Comparison of ENCODE assay signal across 15 cellular contexts in the genomic region with DNA sequence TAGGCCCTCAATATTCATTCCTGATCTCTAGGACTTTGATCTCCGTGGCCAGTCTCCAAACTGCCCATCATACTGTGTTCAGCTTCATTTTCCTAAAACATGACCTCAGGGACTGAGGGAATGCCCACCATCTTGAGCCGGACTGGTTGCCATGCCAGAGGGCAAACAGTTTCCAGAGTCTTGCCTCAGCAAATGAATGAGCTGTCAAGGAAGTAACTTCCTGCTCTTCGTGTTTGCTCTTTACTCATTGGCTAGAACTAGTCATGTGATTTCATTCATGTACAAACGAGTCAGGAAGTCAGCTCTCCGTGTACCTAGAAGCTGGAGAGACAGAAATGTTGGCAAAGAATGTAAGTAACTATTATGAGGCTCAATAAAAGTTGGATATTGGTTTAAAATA. TPM values are rescaled to one million over a fixed set of nuclear protein-coding genes. Genes with fewer than 3 reads are reported as not detected.
A peak's percentile ranks its signal among the peaks of the same experiment; 100 is the strongest.
DNase-seq lines count a peak whose midpoint lies in the region; ATAC-seq and TF ChIP-seq lines count a peak whose summit lies in the region.
"Had no signal": no experiment of that assay in that cellular context is flagged by ENCODE, and none has a peak within 500 bp of the region (broad histone marks: within the 10 kb centered on the region; RNA-seq: fewer than 3 reads in every experiment).

No MANE protein-coding gene starts in this region.

- no peak overlapping the region for H3K27ac Mint-ChIP-seq in activated CD8-positive, alpha-beta memory T cell treated with anti-CD3 and anti-CD28 coated beads, Interleukin-2, amount 10 ng/mL, durations not matched to agents 7 days and 5 days
- H3K27ac Mint-ChIP-seq: activated CD8-positive, alpha-beta T cell treated with anti-CD3 and anti-CD28 coated beads for 36 hours; activated naive CD4-positive, alpha-beta T cell treated with anti-CD3 and anti-CD28 coated beads, Interleukin-2, amount 50 U/mL, for 24 hours had no signal

- CTCF ChIA-PET in activated CD8-positive, alpha-beta memory T cell treated with anti-CD3 and anti-CD28 coated beads, Interleukin-2, amount 10 ng/mL, durations not matched to agents 7 days and 5 days (lab: Charles Lee): no interaction called here

- peak overlapping the region; percentile 40 for H3K4me2 ChIP-seq in Karpas-422 (ENCODE audit: low read depth, low read length, poor library complexity, severe bottlenecking)

- H3K27me3 Mint-ChIP-seq in activated CD8-positive, alpha-beta memory T cell treated with anti-CD3 and anti-CD28 coated beads, Interleukin-2, amount 10 ng/mL, durations not matched to agents 7 days and 5 days: no peaks in the 10 kb centered on the region
- H3K27me3 Mint-ChIP-seq: activated CD8-positive, alpha-beta T cell treated with anti-CD3 and anti-CD28 coated beads for 36 hours; central memory CD8-positive, alpha-beta T cell had no signal

- DNase-seq in NCI-H2081 (lab: John Stamatoyannopoulos, UW): peak; percentile 5 to 6
- no peak for DNase-seq in NCI-H2081 treated with DMSO at 0.1 percent for 48 hours (lab: John Stamatoyannopoulos, UW)
- DNase-seq in Karpas-422: peak; percentile 77
- peak; percentile 91 for DNase-seq in RKO (ENCODE audit: low spot score)
- DNase-seq in fibroblast of the aortic adventitia (ENCODE audit: low read depth): peak; percentile 13
- DNase-seq in effector CD4-positive, alpha-beta T cell: no peak
- no peak for DNase-seq in NCI-H1105 (lab: John Stamatoyannopoulos, UW)
- DNase-seq in activated CD8-positive, alpha-beta memory T cell treated with anti-CD3 and anti-CD28 coated beads, Interleukin-2, amount 10 ng/mL, durations not matched to agents 7 days and 5 days: no peak
- DNase-seq: activated CD8-positive, alpha-beta T cell treated with anti-CD3 and anti-CD28 coated beads for 36 hours; NCI-H1930; tibial artery had no signal

- H3K9me3 Mint-ChIP-seq in activated CD8-positive, alpha-beta memory T cell treated with anti-CD3 and anti-CD28 coated beads, Interleukin-2, amount 10 ng/mL, durations not matched to agents 7 days and 5 days (ENCODE audit: low read depth): peaks cover 7% of the 10 kb centered on the region
- H3K9me3 Mint-ChIP-seq: activated naive CD4-positive, alpha-beta T cell treated with anti-CD3 and anti-CD28 coated beads, Interleukin-2, amount 50 U/mL, for 24 hours; central memory CD8-positive, alpha-beta T cell had no signal

- H3K36me3 Mint-ChIP-seq in activated CD8-positive, alpha-beta memory T cell treated with anti-CD3 and anti-CD28 coated beads, Interleukin-2, amount 10 ng/mL, durations not matched to agents 7 days and 5 days: no peaks in the 10 kb centered on the region
- H3K36me3 Mint-ChIP-seq: activated naive CD4-positive, alpha-beta T cell treated with anti-CD3 and anti-CD28 coated beads, Interleukin-2, amount 50 U/mL, for 24 hours had no signal

- no peak overlapping the region for H3K27ac ChIP-seq in Karpas-422 (ENCODE audit: low read length)
- H3K27ac ChIP-seq: tibial artery had no signal

- H3K4me3 ChIP-seq in Karpas-422 (ENCODE audit: low read length) (peak overlapping the region; percentile 4; the same call in 1 of the 2 replicates), fibroblast of the aortic adventitia (ENCODE audit: low read depth, low read length) (no peak overlapping the region)
- H3K4me3 ChIP-seq: tibial artery had no signal

- H3K4me1 Mint-ChIP-seq in activated CD8-positive, alpha-beta memory T cell treated with anti-CD3 and anti-CD28 coated beads, Interleukin-2, amount 10 ng/mL, durations not matched to agents 7 days and 5 days: no peaks in the 10 kb centered on the region

- H3K27me3 ChIP-seq in Karpas-422 (ENCODE audit: low read length): 0 out of 2 replicates have a peak, but pooled peaks cover 3% of the 10 kb centered on the region
- H3K27me3 ChIP-seq: tibial artery had no signal

- H2AFZ ChIP-seq in Karpas-422 (ENCODE audit: low read length): peak overlapping the region; percentile 63

- no peaks in the 10 kb centered on the region for H3K36me3 ChIP-seq in Karpas-422 (ENCODE audit: insufficient read depth, low read length)
- H3K36me3 ChIP-seq: tibial artery had no signal

- TF ChIP-seq CTCF in fibroblast of the aortic adventitia (IDR thresholded peaks at IDR 0.05; ENCODE audit: insufficient read depth, low read length): no peak

- no peaks in the 10 kb centered on the region for H3K79me2 ChIP-seq in Karpas-422 (ENCODE audit: low read length)

- no peak overlapping the region for H3K9ac ChIP-seq in Karpas-422 (ENCODE audit: low read length)

- no peak overlapping the region for H3K4me3 Mint-ChIP-seq in activated CD8-positive, alpha-beta memory T cell treated with anti-CD3 and anti-CD28 coated beads, Interleukin-2, amount 10 ng/mL, durations not matched to agents 7 days and 5 days
- H3K4me3 Mint-ChIP-seq: activated CD8-positive, alpha-beta T cell treated with anti-CD3 and anti-CD28 coated beads for 36 hours; activated naive CD4-positive, alpha-beta T cell treated with anti-CD3 and anti-CD28 coated beads, Interleukin-2, amount 50 U/mL, for 24 hours; central memory CD8-positive, alpha-beta T cell had no signal

- H3K4me1 ChIP-seq in Karpas-422 (ENCODE audit: low read length): no peaks in the 10 kb centered on the region
- H3K4me1 ChIP-seq: tibial artery had no signal

- no peaks in the 10 kb centered on the region for H3K9me3 ChIP-seq in Karpas-422 (ENCODE audit: low read length)
- H3K9me3 ChIP-seq: tibial artery had no signal

- H4K20me1 ChIP-seq in Karpas-422 (ENCODE audit: insufficient read depth, low read depth, low read length): no peaks in the 10 kb centered on the region

- ATAC-seq in activated CD8-positive, alpha-beta memory T cell treated with anti-CD3 and anti-CD28 coated beads, Interleukin-2, amount 10 ng/mL, durations not matched to agents 7 days and 5 days: no peak
- ATAC-seq: activated CD8-positive, alpha-beta T cell treated with anti-CD3 and anti-CD28 coated beads for 36 hours; sciatic nerve had no signal

- no peaks in the 10 kb centered on the region for H3K9me2 ChIP-seq in Karpas-422 (replicated peaks; ENCODE audit: insufficient read depth, low read length)

RNA-seq across cellular contexts. Expression of a gene that starts 50.2 kb away (rescaled TPM):
- total RNA-seq in Karpas-422 (2014; rRNA removed; shearing (Covaris generic); ENCODE audit: low replicate concordance): not detected in 2 replicates
- total RNA-seq in fibroblast of the aortic adventitia (ENCODE audit: low replicate concordance): not detected in 2 replicates
- total RNA-seq in activated CD8-positive, alpha-beta memory T cell treated with anti-CD3 and anti-CD28 coated beads, Interleukin-2, amount 10 ng/mL, durations not matched to agents 7 days and 5 days: not detected
- total RNA-seq: activated CD8-positive, alpha-beta T cell treated with anti-CD3 and anti-CD28 coated beads for 36 hours; fibroblast of lung had no signal

Comparison
In these comparisons a context has a peak if more than half of its experiments do, and no peak if none do; other contexts are left out.
1. DNase-seq: peak in NCI-H2081 (2 of 2), Karpas-422 (single experiment), RKO (single experiment) and fibroblast of the aortic adventitia (single experiment); none in NCI-H2081 treated with DMSO at 0.1 percent for 48 hours (single experiment), effector CD4-positive, alpha-beta T cell (single experiment), NCI-H1105 (single experiment) and activated CD8-positive, alpha-beta memory T cell treated with anti-CD3 and anti-CD28 coated beads, Interleukin-2, amount 10 ng/mL, durations not matched to agents 7 days and 5 days (single experiment).